10 cellular contexts compared by ENCODE assay signal in genomic region chr14:80212025-80212402, GRCh38. TPM values are rescaled to one million over a fixed set of nuclear protein-coding genes. Genes with fewer than 3 reads are reported as not detected.
DNase-seq lines count a peak whose midpoint lies in the region; ATAC-seq and TF ChIP-seq lines count a peak whose summit lies in the region.
"Had no signal": no experiment of that assay in that cellular context is flagged by ENCODE, and none has a peak within 500 bp of the region (broad histone marks: within the 10 kb centered on the region; RNA-seq: fewer than 3 reads in every experiment).

No MANE protein-coding gene starts in this region.

- H3K27ac ChIP-seq in gastroesophageal sphincter: no peak overlapping the region
- H3K27ac ChIP-seq in subcutaneous abdominal adipose tissue (ENCODE audit: low read depth, low read length): no peak overlapping the region
- H3K27ac ChIP-seq in OCI-LY7 (ENCODE audit: low read depth, low read length, poor library complexity, severe bottlenecking): no peak overlapping the region
- H3K27ac ChIP-seq: 22Rv1, neutrophil had no signal

- TF ChIP-seq CTCF in gastroesophageal sphincter (IDR thresholded peaks at IDR 0.05) (no peak), OCI-LY7 (conservative IDR thresholded peaks at IDR 0.05; ENCODE audit: low read length) (no peak)

- H3K4me3 ChIP-seq in gastroesophageal sphincter (peak overlapping the region; percentile 40 to 47), subcutaneous abdominal adipose tissue (ENCODE audit: low read depth in 1 of 5, low read length in 5 of 5) (peak overlapping the region in 4 of 5 donors; percentile 30 to 51 (median 36)), H7 (ENCODE audit: insufficient read depth, low read depth, low read length) (no peak overlapping the region), OCI-LY7 (ENCODE audit: low read depth, low read length, poor library complexity, severe bottlenecking) (no peak overlapping the region)

- TF ChIP-seq EP300 in gastroesophageal sphincter (IDR thresholded peaks at IDR 0.05): no peak

- H3K27me3 ChIP-seq in gastroesophageal sphincter (no peaks in the 10 kb centered on the region), subcutaneous abdominal adipose tissue (ENCODE audit: control insufficient read depth in 5 of 5, insufficient read depth in 4 of 5, low read length in 5 of 5) (no peaks in the 10 kb centered on the region), H7 (ENCODE audit: control insufficient read depth, insufficient read depth, low read length) (no peaks in the 10 kb centered on the region)
- H3K27me3 ChIP-seq: neutrophil had no signal

- 0 to 7% methylated on average over 3 to 4 of the region's 5 CpGs for WGBS in gastroesophageal sphincter (ENCODE audit: low coverage in 1 of 2), 2 donors

- BruUV-seq in OCI-LY7 (replicated peaks; lab: Mats Ljungman, UMichigan): no TSS peak

- no peak overlapping the region for H2AFZ ChIP-seq in OCI-LY7 (ENCODE audit: low read length)

- no peak overlapping the region for H3K4me2 ChIP-seq in OCI-LY7 (ENCODE audit: low read length)

- H3K9me3 ChIP-seq in gastroesophageal sphincter (no peaks in the 10 kb centered on the region), subcutaneous abdominal adipose tissue (ENCODE audit: control insufficient read depth in 5 of 5, low read length in 5 of 5) (no peaks in the 10 kb centered on the region), OCI-LY7 (ENCODE audit: low read length) (no peaks in the 10 kb centered on the region)
- H3K9me3 ChIP-seq: neutrophil had no signal

- H3K4me1 ChIP-seq in gastroesophageal sphincter (peaks cover 0 to 14% (median 0%) of the 10 kb centered on the region in 3 donors), subcutaneous abdominal adipose tissue (ENCODE audit: control insufficient read depth in 5 of 5, insufficient read depth in 5 of 5, low read length in 5 of 5) (peaks cover 0 to 24% (median 13%) of the 10 kb centered on the region in 5 donors), OCI-LY7 (ENCODE audit: insufficient read depth, low read length, poor library complexity, severe bottlenecking) (no peaks in the 10 kb centered on the region)

- intact Hi-C loops in OCI-LY7 (cut with micrococcal nuclease; ENCODE audit: unreplicated experiment): loop anchor here (10.0 kb wide), 2 partner anchors 633 to 773 kb away; no protein-coding TSS in a partner anchor

- ATAC-seq in gastroesophageal sphincter (no peak), GM21737 (IDR thresholded peaks at IDR 0.05; ENCODE audit: unreplicated experiment) (no peak)

- CTCF ChIA-PET in OCI-LY7 (lab: Charles Lee; ENCODE audit: unreplicated experiment): no interaction called here

- H3K36me3 ChIP-seq in gastroesophageal sphincter (no peaks in the 10 kb centered on the region), subcutaneous abdominal adipose tissue (ENCODE audit: control insufficient read depth in 5 of 5, insufficient read depth in 5 of 5, low read length in 5 of 5) (no peaks in the 10 kb centered on the region), H7 (replicated peaks; ENCODE audit: control insufficient read depth, insufficient read depth, low read length) (no peaks in the 10 kb centered on the region), OCI-LY7 (ENCODE audit: insufficient read depth, low read length) (no peaks in the 10 kb centered on the region)
- H3K36me3 ChIP-seq: neutrophil had no signal

- peak; percentile 23 for DNase-seq in DMS53 (lab: John Stamatoyannopoulos, UW)
- DNase-seq in DMS53 treated with DMSO at 0.1 percent for 48 hours (lab: John Stamatoyannopoulos, UW; ENCODE audit: unreplicated experiment): no peak
- DNase-seq in OCI-M1 (lab: John Stamatoyannopoulos, UW): peak; percentile 41
- DNase-seq in H7: no peak
- DNase-seq in OCI-LY7 (ENCODE audit: low spot score): no peak

- H3K9me2 ChIP-seq in OCI-LY7 (ENCODE audit: insufficient read depth, low read length): no peaks in the 10 kb centered on the region

- no peaks in the 10 kb centered on the region for H4K20me1 ChIP-seq in OCI-LY7 (ENCODE audit: insufficient read depth, low read length)

- no peaks in the 10 kb centered on the region for H3K79me2 ChIP-seq in OCI-LY7 (ENCODE audit: insufficient read depth, low read depth, low read length)

- POLR2A ChIA-PET in OCI-LY7 (lab: Charles Lee): interaction anchor here (0.6 kb wide), 1 partner anchor 167 kb away, joined by 4 read pairs; no protein-coding TSS in a partner anchor

- no peak overlapping the region for H3K9ac ChIP-seq in subcutaneous abdominal adipose tissue (ENCODE audit: low read length in 5 of 5)

- TF ChIP-seq POLR2A in gastroesophageal sphincter (IDR thresholded peaks at IDR 0.05): no peak

RNA-seq across cellular contexts. Expression of gene DIO2, which starts 0.7 kb away (rescaled TPM):
- total RNA-seq in gastroesophageal sphincter (10 to 100 TPM; 11.6 to 20.0 (median 18.4) TPM), OCI-LY7 (2022) (0.23 TPM in 1 of 2 replicates, not detected in the other)
- total RNA-seq in H7 (2014; rRNA removed; shearing (Covaris generic)): not detected in 2 replicates
- total RNA-seq in OCI-LY7 (2014; rRNA removed; shearing (Covaris generic)): 0.16 and 3.2 TPM in 2 replicates

Comparison
In these comparisons a context has a peak if more than half of its experiments do, and no peak if none do; other contexts are left out.
1. DNase-seq: peak in DMS53 (single experiment) and OCI-M1 (single experiment); none in DMS53 treated with DMSO at 0.1 percent for 48 hours (single experiment), H7 (single experiment) and OCI-LY7 (single experiment).
2. H3K4me3 ChIP-seq: peak in gastroesophageal sphincter (2 of 2) and subcutaneous abdominal adipose tissue (4 of 5); none in H7 (single experiment) and OCI-LY7 (single experiment).